Comparison of ENCODE assay signal across 8 cellular contexts in the genomic region with DNA sequence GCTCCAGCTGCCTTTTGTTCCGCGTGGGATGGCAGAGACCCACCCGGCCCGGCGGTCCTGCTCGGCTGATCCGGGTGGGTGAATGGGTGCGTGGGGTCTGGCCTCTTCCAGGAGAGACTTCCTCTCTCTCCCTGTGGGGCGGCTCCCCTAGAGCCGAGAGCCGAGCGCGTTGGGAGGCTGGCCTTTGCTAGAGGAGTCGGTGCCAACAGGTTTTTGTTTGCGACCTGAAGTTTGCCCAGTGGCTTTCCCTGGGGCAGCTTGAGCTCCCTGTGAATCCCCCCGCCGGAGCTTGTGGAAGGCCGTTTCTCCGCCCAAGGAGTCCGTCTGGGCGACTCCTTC. TPM values are rescaled to one million over a fixed set of nuclear protein-coding genes. Genes with fewer than 3 reads are reported as not detected.
DNase-seq lines count a peak whose midpoint lies in the region; TF ChIP-seq lines count a peak whose summit lies in the region.

No MANE protein-coding gene starts in this region.

- H3K27ac ChIP-seq in SK-N-SH (ENCODE audit: low read depth in 2 of 2, low read length in 1 of 2): peak overlapping the region; percentile 54 to 83; a peak in 3 of 4 replicates

- no peak for TF ChIP-seq CTCF in SK-N-SH (IDR thresholded peaks at IDR 0.05)
- no peak for TF ChIP-seq CTCF in type B pancreatic cell (conservative IDR thresholded peaks at IDR 0.05)

- H3K36me3 ChIP-seq in SK-N-SH (replicated peaks in 1 of 2; ENCODE audit: control insufficient read depth in 1 of 2, insufficient read depth in 2 of 2, low read length in 1 of 2) (peaks cover 0 to 4% of the 10 kb centered on the region in 2 experiments), endocrine pancreas (ENCODE audit: control insufficient read depth, insufficient read depth, low read length) (no peaks in the 10 kb centered on the region)

- no peaks in the 10 kb centered on the region for H3K9me3 Mint-ChIP-seq in activated naive CD4-positive, alpha-beta T cell treated with anti-CD3 and anti-CD28 coated beads, Interleukin-2, amount 10 ng/mL, durations not matched to agents 7 days and 5 days
- no peaks in the 10 kb centered on the region for H3K9me3 Mint-ChIP-seq in type B pancreatic cell

- no peaks in the 10 kb centered on the region for H3F3A ChIP-seq in SK-N-SH (replicated peaks; ENCODE audit: insufficient read depth)

- H3K27me3 Mint-ChIP-seq in activated naive CD4-positive, alpha-beta T cell treated with anti-CD3 and anti-CD28 coated beads, Interleukin-2, amount 10 ng/mL, durations not matched to agents 7 days and 5 days: peaks cover 42% of the 10 kb centered on the region
- no peaks in the 10 kb centered on the region for H3K27me3 Mint-ChIP-seq in type B pancreatic cell

- H3K36me3 Mint-ChIP-seq in activated naive CD4-positive, alpha-beta T cell treated with anti-CD3 and anti-CD28 coated beads, Interleukin-2, amount 10 ng/mL, durations not matched to agents 7 days and 5 days: no peaks in the 10 kb centered on the region
- H3K36me3 Mint-ChIP-seq in type B pancreatic cell: peaks cover 12% of the 10 kb centered on the region

- H3K4me1 ChIP-seq in SK-N-SH (ENCODE audit: control insufficient read depth in 1 of 2, insufficient read depth in 2 of 2, low read depth in 1 of 2, low read length in 1 of 2) (peaks cover 9 to 18% of the 10 kb centered on the region in 2 experiments; a peak in 3 of 4 replicates), endocrine pancreas (ENCODE audit: control insufficient read depth, insufficient read depth, low read length) (peaks cover 9% of the 10 kb centered on the region), mononuclear cell (ENCODE audit: insufficient read depth, low read length) (peaks cover 11% of the 10 kb centered on the region)

- peak overlapping the region; percentile 96 to 99 for H3K4me3 ChIP-seq in SK-N-SH (ENCODE audit: low read depth in 2 of 2, low read length in 1 of 2)
- H3K4me3 ChIP-seq in endocrine pancreas (ENCODE audit: control insufficient read depth, insufficient read depth, low read length): peak overlapping the region; percentile 72
- H3K4me3 ChIP-seq in mononuclear cell (ENCODE audit: low read length): peak overlapping the region; percentile 57

- TF ChIP-seq RAD21 in SK-N-SH (IDR thresholded peaks at IDR 0.05; ENCODE audit: low read length): no peak

- 0 out of 2 replicates have a peak overlapping the region, but pooled peaks have one; percentile 58 for H2AFZ ChIP-seq in SK-N-SH (ENCODE audit: low read depth)

- peak overlapping the region; percentile 73 for H3K4me3 Mint-ChIP-seq in activated naive CD4-positive, alpha-beta T cell treated with anti-CD3 and anti-CD28 coated beads, Interleukin-2, amount 10 ng/mL, durations not matched to agents 7 days and 5 days
- peak overlapping the region; percentile 93 for H3K4me3 Mint-ChIP-seq in type B pancreatic cell

- 3% methylated on average over 18 of the region's 21 CpGs for WGBS in SK-N-SH (ENCODE audit: low lambda C conversion rate)

- H3K4me1 Mint-ChIP-seq in activated naive CD4-positive, alpha-beta T cell treated with anti-CD3 and anti-CD28 coated beads, Interleukin-2, amount 10 ng/mL, durations not matched to agents 7 days and 5 days: peaks cover 5% of the 10 kb centered on the region
- H3K4me1 Mint-ChIP-seq in type B pancreatic cell (ENCODE audit: unreplicated experiment): peaks cover 22% of the 10 kb centered on the region

- H3K9me3 ChIP-seq in SK-N-SH: no peaks in the 10 kb centered on the region
- no peaks in the 10 kb centered on the region for H3K9me3 ChIP-seq in endocrine pancreas (ENCODE audit: control insufficient read depth, low read length)
- H3K9me3 ChIP-seq in mononuclear cell (ENCODE audit: low read depth, low read length): no peaks in the 10 kb centered on the region

- H3K27me3 ChIP-seq in SK-N-SH (ENCODE audit: insufficient read depth) (no peaks in the 10 kb centered on the region), endocrine pancreas (ENCODE audit: control insufficient read depth, insufficient read depth, low read length) (no peaks in the 10 kb centered on the region), mononuclear cell (ENCODE audit: insufficient read depth, low read length) (peaks cover 16% of the 10 kb centered on the region)

- no peak for DNase-seq in activated naive CD4-positive, alpha-beta T cell treated with anti-CD3 and anti-CD28 coated beads, Interleukin-2, amount 10 ng/mL, durations not matched to agents 7 days and 5 days
- no peak for DNase-seq in activated naive CD4-positive, alpha-beta T cell treated with anti-CD3 and anti-CD28 coated beads, Interleukin-2, amount 50 U/mL, for 16 hours
- DNase-seq in SK-N-SH: peak; percentile 64
- no peak for DNase-seq in type B pancreatic cell (ENCODE audit: extremely low spot score, unreplicated experiment)
- no peak for DNase-seq in Ammon's horn (ENCODE audit: low spot score)
- DNase-seq in HCEC 1CT: no peak

- H3K27ac Mint-ChIP-seq in activated naive CD4-positive, alpha-beta T cell treated with anti-CD3 and anti-CD28 coated beads, Interleukin-2, amount 10 ng/mL, durations not matched to agents 7 days and 5 days: no peak overlapping the region
- H3K27ac Mint-ChIP-seq in type B pancreatic cell: peak overlapping the region; percentile 83

- TF ChIP-seq EP300 in SK-N-SH (IDR thresholded peaks at IDR 0.05; ENCODE audit: borderline replicate concordance in 1 of 2, low read depth in 1 of 2, low read length in 1 of 2): no peak

- peaks cover 58% of the 10 kb centered on the region for H3K79me2 ChIP-seq in SK-N-SH (ENCODE audit: insufficient read depth)

- H3K4me2 ChIP-seq in SK-N-SH: peak overlapping the region; percentile 94

- H4K20me1 ChIP-seq in SK-N-SH (ENCODE audit: insufficient read depth): peaks cover 37% of the 10 kb centered on the region

- CTCF ChIA-PET in activated naive CD4-positive, alpha-beta T cell treated with anti-CD3 and anti-CD28 coated beads, Interleukin-2, amount 10 ng/mL, durations not matched to agents 7 days and 5 days (lab: Charles Lee): interaction anchor here (1.3 kb wide), 1 partner anchor 100 kb away, joined by 4 read pairs; no protein-coding TSS in a partner anchor
- CTCF ChIA-PET in SK-N-SH (lab: Yijun Ruan, JAX): interaction anchor here (1.2 to 1.9 kb wide), 4 partner anchors 10 to 100 kb away, joined by 3 to 10 read pairs (median 4); no protein-coding TSS in a partner anchor

- POLR2A ChIA-PET in SK-N-SH (lab: Yijun Ruan, JAX): interaction anchor here (1.4 kb wide), 1 partner anchor 104 kb away, joined by 3 read pairs; no protein-coding TSS in a partner anchor

- no peaks in the 10 kb centered on the region for H3K9me2 ChIP-seq in SK-N-SH

- H3K9ac ChIP-seq in SK-N-SH: peak overlapping the region; percentile 80
- peak overlapping the region; percentile 91 for H3K9ac ChIP-seq in endocrine pancreas (ENCODE audit: control insufficient read depth, insufficient read depth, low read length)

TF ChIP-seq in SK-N-SH, 30 proteins besides CTCF, POLR2A, EP300 and RAD21:
- TF ChIP-seq, protein P1, sequence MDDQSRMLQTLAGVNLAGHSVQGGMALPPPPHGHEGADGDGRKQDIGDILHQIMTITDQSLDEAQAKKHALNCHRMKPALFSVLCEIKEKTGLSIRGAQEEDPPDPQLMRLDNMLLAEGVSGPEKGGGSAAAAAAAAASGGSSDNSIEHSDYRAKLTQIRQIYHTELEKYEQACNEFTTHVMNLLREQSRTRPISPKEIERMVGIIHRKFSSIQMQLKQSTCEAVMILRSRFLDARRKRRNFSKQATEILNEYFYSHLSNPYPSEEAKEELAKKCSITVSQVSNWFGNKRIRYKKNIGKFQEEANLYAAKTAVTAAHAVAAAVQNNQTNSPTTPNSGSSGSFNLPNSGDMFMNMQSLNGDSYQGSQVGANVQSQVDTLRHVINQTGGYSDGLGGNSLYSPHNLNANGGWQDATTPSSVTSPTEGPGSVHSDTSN (IDR thresholded peaks at IDR 0.05): no peak
- no peak for TF ChIP-seq TEAD4 (IDR thresholded peaks at IDR 0.05; ENCODE audit: borderline replicate concordance, insufficient read depth)
- TF ChIP-seq YY1 (IDR thresholded peaks at IDR 0.05; ENCODE audit: low read depth): no peak
- TF ChIP-seq MEF2A (IDR thresholded peaks at IDR 0.05; ENCODE audit: borderline replicate concordance, low read depth): no peak
- TF ChIP-seq, protein P2, sequence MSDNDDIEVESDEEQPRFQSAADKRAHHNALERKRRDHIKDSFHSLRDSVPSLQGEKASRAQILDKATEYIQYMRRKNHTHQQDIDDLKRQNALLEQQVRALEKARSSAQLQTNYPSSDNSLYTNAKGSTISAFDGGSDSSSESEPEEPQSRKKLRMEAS (IDR thresholded peaks at IDR 0.05; ENCODE audit: low read depth): 0 out of 2 replicates have a peak, but pooled peaks have one; percentile 11
- TF ChIP-seq NFIC (IDR thresholded peaks at IDR 0.05; ENCODE audit: borderline replicate concordance): peak; percentile 40; the same call in 1 of the 2 replicates

RNA-seq across cellular contexts. Expression of a gene that starts 1.0 kb away (rescaled TPM):
- 34.5 and 38.9 TPM in 2 replicates for polyA plus RNA-seq in SK-N-SH (2012; rRNA removed)
- 22.2 and 27.3 TPM in 2 replicates for polyA plus RNA-seq in SK-N-SH (2012; cell fraction: cytosol; rRNA removed)
- polyA plus RNA-seq in SK-N-SH (2012; cell fraction: nucleus; rRNA removed): 53.5 and 63.0 TPM in 2 replicates
- total RNA-seq in mononuclear cell (8.4 TPM), type B pancreatic cell (ENCODE audit: low replicate concordance) (53.9 and 56.7 TPM in 2 replicates)
